20 cellular contexts compared by ENCODE assay signal in genomic region chrX:1185556-1185955, GRCh38. TPM values are rescaled to one million over a fixed set of nuclear protein-coding genes. Genes with fewer than 3 reads are reported as not detected.
"Had no signal": no experiment of that assay in that cellular context is flagged by ENCODE, and none has a peak within 500 bp of the region (broad histone marks: within the 10 kb centered on the region; RNA-seq: fewer than 3 reads in every experiment).

No MANE protein-coding gene starts in this region.

- H3K27me3 Mint-ChIP-seq: central memory CD8-positive, alpha-beta T cell; stimulated activated memory B cell treated with anti-CD40 and anti-IgM and Interleukin-4, amounts not matched to agents 10 μg/mL and 1 μg/mL and 100 μg/mL, for 72 hours had no signal

- H3K4me1 Mint-ChIP-seq: central memory CD8-positive, alpha-beta T cell; stimulated activated memory B cell treated with anti-CD40 and anti-IgM and Interleukin-4, amounts not matched to agents 10 μg/mL and 1 μg/mL and 100 μg/mL, for 72 hours had no signal

- H3K27me3 ChIP-seq: ascending aorta, gastrocnemius medialis, thyroid gland had no signal

- H3K27ac ChIP-seq: ascending aorta, coronary artery, gastrocnemius medialis, left ventricle myocardium inferior, thyroid gland had no signal

- H3K36me3 Mint-ChIP-seq: stimulated activated memory B cell treated with anti-CD40 and anti-IgM and Interleukin-4, amounts not matched to agents 10 μg/mL and 1 μg/mL and 100 μg/mL, for 72 hours had no signal

- H3K4me3 Mint-ChIP-seq: activated naive CD4-positive, alpha-beta T cell treated with anti-CD3 and anti-CD28 coated beads for 36 hours; central memory CD8-positive, alpha-beta T cell; nephron progenitor cell; stimulated activated memory B cell treated with anti-CD40 and anti-IgM and Interleukin-4, amounts not matched to agents 10 μg/mL and 1 μg/mL and 100 μg/mL, for 72 hours had no signal

- H3K36me3 ChIP-seq: ascending aorta, gastrocnemius medialis, left ventricle myocardium inferior, thyroid gland had no signal

- H3K4me1 ChIP-seq: ascending aorta, gastrocnemius medialis, left ventricle myocardium inferior, thyroid gland had no signal

- H3K27ac Mint-ChIP-seq: activated naive CD4-positive, alpha-beta T cell treated with anti-CD3 and anti-CD28 coated beads for 36 hours; nephron progenitor cell; stimulated activated memory B cell treated with anti-CD40 and anti-IgM and Interleukin-4, amounts not matched to agents 10 μg/mL and 1 μg/mL and 100 μg/mL, for 72 hours had no signal

- H3K4me3 ChIP-seq: ascending aorta, coronary artery, gastrocnemius medialis, left ventricle myocardium inferior, thyroid gland had no signal

- DNase-seq: activated naive CD4-positive, alpha-beta T cell treated with anti-CD3 and anti-CD28 coated beads for 36 hours; gastrocnemius medialis; head of caudate nucleus; left ventricle myocardium inferior; mammary epithelial cell; midbrain; nephron progenitor cell; nucleus accumbens; retina; SHP77; T-helper 1 cell; T1000; thyroid gland had no signal

- H3K9me3 ChIP-seq: ascending aorta, gastrocnemius medialis, thyroid gland had no signal

- ATAC-seq: gastrocnemius medialis; SK-N-SH treated with all-trans-retinoic acid at 6 μM for 48 hours; stimulated activated memory B cell treated with anti-CD40 and anti-IgM and Interleukin-4, amounts not matched to agents 10 μg/mL and 1 μg/mL and 100 μg/mL, for 72 hours had no signal

- H3K9me3 Mint-ChIP-seq: activated naive CD4-positive, alpha-beta T cell treated with anti-CD3 and anti-CD28 coated beads for 36 hours; central memory CD8-positive, alpha-beta T cell; stimulated activated memory B cell treated with anti-CD40 and anti-IgM and Interleukin-4, amounts not matched to agents 10 μg/mL and 1 μg/mL and 100 μg/mL, for 72 hours had no signal

RNA-seq across cellular contexts. Expression of gene CRLF2, which starts 26.9 kb away (rescaled TPM):
- total RNA-seq: gastrocnemius medialis, kidney epithelial cell, left ventricle myocardium inferior, mammary epithelial cell, myocyte, thyroid gland had no signal
- polyA plus RNA-seq: mammary epithelial cell had no signal
